In the genomic region with DNA sequence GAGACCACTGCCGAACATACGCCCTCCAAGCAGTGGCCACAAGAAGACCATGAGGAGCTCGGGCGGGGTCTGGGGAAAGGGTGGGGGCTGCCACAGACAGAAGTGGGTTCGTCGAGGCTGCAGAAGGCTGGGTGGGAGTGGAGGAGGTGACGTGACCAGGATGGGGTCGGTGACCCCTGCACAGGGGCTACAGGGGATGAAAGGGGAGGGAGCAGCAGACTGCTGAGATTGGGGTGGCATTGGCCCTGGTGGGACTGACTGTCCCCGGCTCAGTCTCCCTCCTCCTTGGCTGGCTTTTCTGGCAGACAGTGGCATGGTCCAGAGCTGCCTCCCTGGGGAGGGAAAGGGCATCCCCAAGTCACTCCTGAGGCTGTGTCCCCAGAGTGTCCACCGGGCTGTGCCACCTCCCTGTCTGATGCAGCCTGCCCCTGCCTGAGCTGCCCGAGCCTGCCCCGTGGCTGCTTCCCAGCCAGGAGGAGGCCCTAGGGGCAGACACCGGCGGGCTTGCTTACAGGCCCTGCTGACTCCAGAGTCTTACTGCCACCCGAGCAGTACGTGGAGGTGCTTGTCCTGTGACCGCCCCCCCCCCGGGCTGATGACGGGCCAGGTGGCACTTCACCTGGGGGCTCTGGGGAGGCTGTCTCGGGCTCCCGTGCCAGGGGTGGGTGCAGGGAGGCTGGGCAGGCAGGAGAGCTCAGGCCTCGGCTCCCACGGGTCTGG, we compare ENCODE assay signal across 9 cellular contexts. TPM values are rescaled to one million over a fixed set of nuclear protein-coding genes. Genes with fewer than 3 reads are reported as not detected.
DNase-seq lines count a peak whose midpoint lies in the region; ATAC-seq and TF ChIP-seq lines count a peak whose summit lies in the region.
"Had no signal": no experiment of that assay in that cellular context is flagged by ENCODE, and none has a peak within 500 bp of the region (broad histone marks: within the 10 kb centered on the region; RNA-seq: fewer than 3 reads in every experiment).

No MANE protein-coding gene starts in this region.

- no peak for ATAC-seq in central memory CD8-positive, alpha-beta T cell (replicated peaks; ENCODE audit: extremely low read depth, poor library complexity, severe bottlenecking)
- ATAC-seq in mucosa of descending colon: no peak

- H3K27me3 ChIP-seq in uterus: no peaks in the 10 kb centered on the region

- H3K4me3 ChIP-seq in mucosa of descending colon: no peak overlapping the region
- H3K4me3 ChIP-seq in uterus: no peak overlapping the region

- H3K4me1 ChIP-seq in mucosa of descending colon (ENCODE audit: low read depth): peaks cover 76% of the 10 kb centered on the region
- peaks cover 0 to 8% of the 10 kb centered on the region in 2 donors for H3K4me1 ChIP-seq in uterus

- TF ChIP-seq CTCF in mucosa of descending colon (IDR thresholded peaks at IDR 0.05) (no peak), uterus (IDR thresholded peaks at IDR 0.05) (no peak)

- DNase-seq in activated naive CD4-positive, alpha-beta T cell treated with anti-CD3 and anti-CD28 coated beads, Interleukin-2, amount 10 ng/mL, durations not matched to agents 7 days and 5 days: no peak
- DNase-seq in activated naive CD4-positive, alpha-beta T cell treated with Interleukin-2 at 50 U/mL for 16 hours: no peak
- DNase-seq in central memory CD8-positive, alpha-beta T cell (ENCODE audit: low spot score in 2 of 2): no peak
- DNase-seq in mucosa of descending colon (peak; percentile 21 to 67 (median 48)), uterus (peak in 1 of 2 donors; percentile 17), NCI-H128 (lab: John Stamatoyannopoulos, UW; ENCODE audit: unreplicated experiment) (no peak), NCI-H2171 (lab: John Stamatoyannopoulos, UW) (no peak), middle frontal gyrus (ENCODE audit: extremely low spot score, low spot score) (no peak)

- H3K27me3 Mint-ChIP-seq in activated naive CD4-positive, alpha-beta T cell treated with anti-CD3 and anti-CD28 coated beads, Interleukin-2, amount 10 ng/mL, durations not matched to agents 7 days and 5 days: peaks cover 14% of the 10 kb centered on the region
- H3K27me3 Mint-ChIP-seq in central memory CD8-positive, alpha-beta T cell: no peaks in the 10 kb centered on the region

- TF ChIP-seq POLR2A in uterus (IDR thresholded peaks at IDR 0.05): no peak

- H3K36me3 ChIP-seq in mucosa of descending colon (ENCODE audit: low read depth) (no peaks in the 10 kb centered on the region), uterus (no peaks in the 10 kb centered on the region)

- peak overlapping the region; percentile 80 for H3K4me3 Mint-ChIP-seq in activated naive CD4-positive, alpha-beta T cell treated with anti-CD3 and anti-CD28 coated beads, Interleukin-2, amount 10 ng/mL, durations not matched to agents 7 days and 5 days
- peak overlapping the region; percentile 72 for H3K4me3 Mint-ChIP-seq in central memory CD8-positive, alpha-beta T cell

- H3K27ac Mint-ChIP-seq in activated naive CD4-positive, alpha-beta T cell treated with anti-CD3 and anti-CD28 coated beads, Interleukin-2, amount 10 ng/mL, durations not matched to agents 7 days and 5 days: peak overlapping the region; percentile 84
- H3K27ac Mint-ChIP-seq in central memory CD8-positive, alpha-beta T cell (ENCODE audit: low read depth): peak overlapping the region; percentile 83

- CTCF ChIA-PET in activated naive CD4-positive, alpha-beta T cell treated with anti-CD3 and anti-CD28 coated beads, Interleukin-2, amount 10 ng/mL, durations not matched to agents 7 days and 5 days (lab: Charles Lee): interaction anchor here (1.1 kb wide), 1 partner anchor 10 kb away, joined by 3 read pairs; no protein-coding TSS in a partner anchor

- H3K9me3 ChIP-seq in mucosa of descending colon (no peaks in the 10 kb centered on the region), uterus (no peaks in the 10 kb centered on the region)

- no peaks in the 10 kb centered on the region for H3K9me3 Mint-ChIP-seq in activated naive CD4-positive, alpha-beta T cell treated with anti-CD3 and anti-CD28 coated beads, Interleukin-2, amount 10 ng/mL, durations not matched to agents 7 days and 5 days
- H3K9me3 Mint-ChIP-seq in central memory CD8-positive, alpha-beta T cell: no peaks in the 10 kb centered on the region

- no peaks in the 10 kb centered on the region for H3K36me3 Mint-ChIP-seq in activated naive CD4-positive, alpha-beta T cell treated with anti-CD3 and anti-CD28 coated beads, Interleukin-2, amount 10 ng/mL, durations not matched to agents 7 days and 5 days
- H3K36me3 Mint-ChIP-seq in central memory CD8-positive, alpha-beta T cell (ENCODE audit: insufficient read depth): no peaks in the 10 kb centered on the region

- H3K4me1 Mint-ChIP-seq in activated naive CD4-positive, alpha-beta T cell treated with anti-CD3 and anti-CD28 coated beads, Interleukin-2, amount 10 ng/mL, durations not matched to agents 7 days and 5 days: peaks cover 57% of the 10 kb centered on the region
- H3K4me1 Mint-ChIP-seq in central memory CD8-positive, alpha-beta T cell: peaks cover 18% of the 10 kb centered on the region

- intact Hi-C loops in mucosa of descending colon (cut with DNase I, micrococcal nuclease): no loop called here
- intact Hi-C loops in uterus (cut with DNase I; ENCODE audit: low total_unique reads): no loop called here

- peak overlapping the region; percentile 74 to 84 for H3K27ac ChIP-seq in uterus
- H3K27ac ChIP-seq: C4-2B had no signal

RNA-seq across cellular contexts. Expression of a gene that starts 7.2 kb away (rescaled TPM):
- 10 to 100 TPM; 48.1 to 75.3 (median 73.0) TPM for total RNA-seq in mucosa of descending colon
- total RNA-seq in uterus: 10 to 100 TPM in 3 of 4 donors, 1 to 10 TPM in 1; 6.4 to 50.0 (median 29.3) TPM

RNA-seq across cellular contexts. Expression of a gene that starts 43.5 kb away (rescaled TPM):
- 100 to 1,000 TPM; 201 to 373 (median 261) TPM for total RNA-seq in mucosa of descending colon
- total RNA-seq in uterus: 100 to 1,000 TPM; 161 to 403 (median 225) TPM

RNA-seq across cellular contexts. Expression of a gene that starts 44.0 kb away (rescaled TPM):
- total RNA-seq in mucosa of descending colon (10 to 100 TPM; 50.3 to 51.5 (median 51.2) TPM), uterus (10 to 100 TPM; 27.6 to 50.0 (median 36.1) TPM)

Comparison
In these comparisons a context has a peak if more than half of its experiments do, and no peak if none do; other contexts are left out.
1. DNase-seq: peak in mucosa of descending colon (3 of 3); none in activated naive CD4-positive, alpha-beta T cell treated with anti-CD3 and anti-CD28 coated beads, Interleukin-2, amount 10 ng/mL, durations not matched to agents 7 days and 5 days (single experiment), activated naive CD4-positive, alpha-beta T cell treated with Interleukin-2 at 50 U/mL for 16 hours (single experiment), central memory CD8-positive, alpha-beta T cell (0 of 2), NCI-H128 (single experiment), NCI-H2171 (single experiment) and middle frontal gyrus (single experiment).